ENCODE assay signal across 16 cellular contexts in genomic region chr9:31776471-31776870, GRCh38.
DNase-seq lines count a peak whose midpoint lies in the region; ATAC-seq and TF ChIP-seq lines count a peak whose summit lies in the region.
"Had no signal": no experiment of that assay in that cellular context is flagged by ENCODE, and none has a peak within 500 bp of the region (broad histone marks: within the 10 kb centered on the region; RNA-seq: fewer than 3 reads in every experiment).

No MANE protein-coding gene starts in this region.

- H3K27ac ChIP-seq in A673 (ENCODE audit: low read depth, low read length, poor library complexity, severe bottlenecking): no peak overlapping the region
- H3K27ac ChIP-seq: brain microvascular endothelial cell, parathyroid adenoma, testis had no signal

- H3K4me1 Mint-ChIP-seq in stimulated activated naive CD8-positive, alpha-beta T cell treated with anti-CD3 and anti-CD28 coated beads, Interleukin-15, amount 100 ng/mL, for 72 hours: no peaks in the 10 kb centered on the region

- DNase-seq in A673 (ENCODE audit: low spot score): peak; percentile 17
- DNase-seq in NCI-H1105 (lab: John Stamatoyannopoulos, UW): peak; percentile 98
- DNase-seq in NCI-H446 (lab: John Stamatoyannopoulos, UW): peak; percentile 98
- peak; percentile 35 for DNase-seq in dermis blood vessel endothelial cell
- DNase-seq in stimulated activated naive CD8-positive, alpha-beta T cell treated with anti-CD3 and anti-CD28 coated beads, Interleukin-15, amount 100 ng/mL, for 72 hours: no peak
- no peak for DNase-seq in retina
- DNase-seq: activated CD8-positive, alpha-beta T cell treated with anti-CD3 and anti-CD28 coated beads for 36 hours; brain microvascular endothelial cell; effector memory CD4-positive, alpha-beta T cell; KBM-7; Right ventricle myocardium superior; stimulated activated CD4-positive, alpha-beta T cell treated with anti-CD3 and anti-CD28 coated beads, Interleukin-12 subunit alpha, Interleukin-12 subunit beta, amount 100 ng/mL, for 4 hours; testis had no signal

- BruUV-seq in A673 (replicated peaks; lab: Mats Ljungman, UMichigan): no TSS peak

- H3K27me3 ChIP-seq in A673 (replicated peaks; ENCODE audit: insufficient read depth, low read depth, low read length, poor library complexity): no peaks in the 10 kb centered on the region
- H3K27me3 ChIP-seq: brain microvascular endothelial cell, testis had no signal

- CTCF ChIA-PET in A673 (lab: Charles Lee): no interaction called here

- intact Hi-C loops in A673 (cut with micrococcal nuclease; ENCODE audit: unreplicated experiment): no loop called here

- H3K4me3 Mint-ChIP-seq in stimulated activated naive CD8-positive, alpha-beta T cell treated with anti-CD3 and anti-CD28 coated beads, Interleukin-15, amount 100 ng/mL, for 72 hours: no peak overlapping the region
- H3K4me3 Mint-ChIP-seq: activated CD8-positive, alpha-beta T cell treated with anti-CD3 and anti-CD28 coated beads for 36 hours had no signal

- H3K36me3 ChIP-seq in A673 (ENCODE audit: insufficient read depth, low read length, poor library complexity, severe bottlenecking): no peaks in the 10 kb centered on the region
- H3K36me3 ChIP-seq: brain microvascular endothelial cell had no signal

- no peak overlapping the region for H3K27ac Mint-ChIP-seq in stimulated activated naive CD8-positive, alpha-beta T cell treated with anti-CD3 and anti-CD28 coated beads, Interleukin-15, amount 100 ng/mL, for 72 hours
- H3K27ac Mint-ChIP-seq: activated CD8-positive, alpha-beta T cell treated with anti-CD3 and anti-CD28 coated beads for 36 hours had no signal

- no peak overlapping the region for H3K4me3 ChIP-seq in A673 (ENCODE audit: low read depth, low read length, poor library complexity, severe bottlenecking)
- H3K4me3 ChIP-seq: testis had no signal

- no peaks in the 10 kb centered on the region for H3K27me3 Mint-ChIP-seq in stimulated activated naive CD8-positive, alpha-beta T cell treated with anti-CD3 and anti-CD28 coated beads, Interleukin-15, amount 100 ng/mL, for 72 hours
- H3K27me3 Mint-ChIP-seq: activated CD8-positive, alpha-beta T cell treated with anti-CD3 and anti-CD28 coated beads for 36 hours had no signal

- POLR2A ChIA-PET in A673 (lab: Charles Lee; ENCODE audit: low non-redundant PET): no interaction called here

- peaks cover 28% of the 10 kb centered on the region for H3K9me3 ChIP-seq in A673 (ENCODE audit: low read depth, low read length, poor library complexity, severe bottlenecking)
- H3K9me3 ChIP-seq: testis had no signal

- H3K4me1 ChIP-seq in A673 (ENCODE audit: insufficient read depth, low read length, poor library complexity, severe bottlenecking): no peaks in the 10 kb centered on the region
- H3K4me1 ChIP-seq: parathyroid adenoma, testis had no signal

- H3K9me3 Mint-ChIP-seq in stimulated activated naive CD8-positive, alpha-beta T cell treated with anti-CD3 and anti-CD28 coated beads, Interleukin-15, amount 100 ng/mL, for 72 hours: peaks cover 37 to 52% of the 10 kb centered on the region in 2 donors

- TF ChIP-seq CTCF in A673 (conservative IDR thresholded peaks at IDR 0.05; ENCODE audit: low read depth, low read length): no peak

- ATAC-seq in GM19328 (IDR thresholded peaks at IDR 0.05; ENCODE audit: unreplicated experiment) (no peak), HG03460 (IDR thresholded peaks at IDR 0.05; ENCODE audit: unreplicated experiment) (no peak)
- no peak for ATAC-seq in stimulated activated naive CD8-positive, alpha-beta T cell treated with anti-CD3 and anti-CD28 coated beads, Interleukin-15, amount 100 ng/mL, for 72 hours
- ATAC-seq: activated CD8-positive, alpha-beta T cell treated with anti-CD3 and anti-CD28 coated beads for 36 hours had no signal

Comparison
In these comparisons a context has a peak if more than half of its experiments do, and no peak if none do; other contexts are left out.
1. DNase-seq: peak in A673 (single experiment), NCI-H1105 (single experiment), NCI-H446 (2 of 2) and dermis blood vessel endothelial cell (single experiment); none in stimulated activated naive CD8-positive, alpha-beta T cell treated with anti-CD3 and anti-CD28 coated beads, Interleukin-15, amount 100 ng/mL, for 72 hours (0 of 2) and retina (single experiment).